Comparison of ENCODE assay signal across 13 cellular contexts in genomic region chr12:51848843-51849735, GRCh38. TPM values are rescaled to one million over a fixed set of nuclear protein-coding genes. Genes with fewer than 3 reads are reported as not detected.
DNase-seq lines count a peak whose midpoint lies in the region; ATAC-seq and TF ChIP-seq lines count a peak whose summit lies in the region.
"Had no signal": no experiment of that assay in that cellular context is flagged by ENCODE, and none has a peak within 500 bp of the region (broad histone marks: within the 10 kb centered on the region; RNA-seq: fewer than 3 reads in every experiment).

No MANE protein-coding gene starts in this region.

- DNase-seq in CD4-positive, alpha-beta T cell: no peak
- peak; percentile 29 for DNase-seq in NOMO-1 treated with DMSO at 0.1 percent for 48 hours (lab: John Stamatoyannopoulos, UW; ENCODE audit: unreplicated experiment)
- DNase-seq in progenitor cell of endocrine pancreas (ENCODE audit: low spot score, unreplicated experiment): peak; percentile 48
- no peak for DNase-seq in dedifferentiated amniotic fluid mesenchymal stem cell (ENCODE audit: extremely low spot score)
- no peak for DNase-seq in middle frontal gyrus (ENCODE audit: extremely low spot score, low spot score)
- DNase-seq in AG20443 (ENCODE audit: low spot score): no peak
- DNase-seq: activated CD4-positive, alpha-beta T cell treated with anti-CD3 and anti-CD28 coated beads, Interleukin-2, amount 10 ng/mL, durations not matched to agents 7 days and 5 days; KBM-7 had no signal

- H3K9me3 Mint-ChIP-seq in CD4-positive, alpha-beta T cell: no peaks in the 10 kb centered on the region
- no peaks in the 10 kb centered on the region for H3K9me3 Mint-ChIP-seq in progenitor cell of endocrine pancreas (ENCODE audit: low read depth)
- H3K9me3 Mint-ChIP-seq: activated CD4-positive, alpha-beta T cell treated with anti-CD3 and anti-CD28 coated beads, Interleukin-2, amount 10 ng/mL, durations not matched to agents 7 days and 5 days; activated naive CD4-positive, alpha-beta T cell treated with anti-CD3 and anti-CD28 coated beads, Interleukin-2, amount 50 U/mL, for 24 hours had no signal

- H3K4me3 Mint-ChIP-seq in CD4-positive, alpha-beta T cell: peak overlapping the region; percentile 20
- peak overlapping the region; percentile 68 for H3K4me3 Mint-ChIP-seq in progenitor cell of endocrine pancreas (ENCODE audit: low read depth)
- H3K4me3 Mint-ChIP-seq: activated CD4-positive, alpha-beta T cell treated with anti-CD3 and anti-CD28 coated beads, Interleukin-2, amount 10 ng/mL, durations not matched to agents 7 days and 5 days; activated naive CD4-positive, alpha-beta T cell treated with anti-CD3 and anti-CD28 coated beads, Interleukin-2, amount 50 U/mL, for 24 hours had no signal

- TF ChIP-seq CTCF in CD4-positive, alpha-beta T cell (IDR thresholded peaks at IDR 0.05): no peak
- TF ChIP-seq CTCF in progenitor cell of endocrine pancreas (IDR thresholded peaks at IDR 0.05; ENCODE audit: unreplicated experiment): peak; percentile 44

- CTCF ChIA-PET in CD4-positive, alpha-beta T cell (lab: Charles Lee): no interaction called here

- peak overlapping the region; percentile 56 for H3K4me3 ChIP-seq in iPS-18c (ENCODE audit: insufficient read depth, low read depth, low read length)

- no peaks in the 10 kb centered on the region for H3K9me3 ChIP-seq in CD4-positive, alpha-beta T cell (ENCODE audit: control insufficient read depth, low read length)
- H3K9me3 ChIP-seq in iPS-18c (ENCODE audit: control insufficient read depth, insufficient read depth, low read length): no peaks in the 10 kb centered on the region

- H3K27me3 ChIP-seq in CD4-positive, alpha-beta T cell (ENCODE audit: control insufficient read depth, insufficient read depth, low read length): peaks cover 40% of the 10 kb centered on the region

- no peak for ATAC-seq in CD4-positive, alpha-beta T cell (ENCODE audit: poor library complexity)
- no peak for ATAC-seq in GM19467 (IDR thresholded peaks at IDR 0.05; ENCODE audit: unreplicated experiment)

- H3K27me3 Mint-ChIP-seq in CD4-positive, alpha-beta T cell: peaks cover 53% of the 10 kb centered on the region
- no peaks in the 10 kb centered on the region for H3K27me3 Mint-ChIP-seq in progenitor cell of endocrine pancreas

- no peak overlapping the region for H3K27ac Mint-ChIP-seq in CD4-positive, alpha-beta T cell
- H3K27ac Mint-ChIP-seq in progenitor cell of endocrine pancreas: peak overlapping the region; percentile 5
- H3K27ac Mint-ChIP-seq: activated CD4-positive, alpha-beta T cell treated with anti-CD3 and anti-CD28 coated beads, Interleukin-2, amount 10 ng/mL, durations not matched to agents 7 days and 5 days; activated naive CD4-positive, alpha-beta T cell treated with anti-CD3 and anti-CD28 coated beads, Interleukin-2, amount 50 U/mL, for 24 hours had no signal

- peaks cover 32% of the 10 kb centered on the region for H3K4me1 Mint-ChIP-seq in CD4-positive, alpha-beta T cell (ENCODE audit: low read depth)
- H3K4me1 Mint-ChIP-seq in progenitor cell of endocrine pancreas (ENCODE audit: low read depth): peaks cover 30% of the 10 kb centered on the region

- intact Hi-C loops in CD4-positive, alpha-beta T cell (cut with DNase I, micrococcal nuclease): no loop called here

- POLR2A ChIA-PET in CD4-positive, alpha-beta T cell (lab: Charles Lee): no interaction called here

- H3K27ac ChIP-seq in CD4-positive, alpha-beta T cell (ENCODE audit: low read depth, low read length): no peak overlapping the region

- no peaks in the 10 kb centered on the region for H3K36me3 Mint-ChIP-seq in CD4-positive, alpha-beta T cell (ENCODE audit: low read depth)
- peaks cover 2% of the 10 kb centered on the region for H3K36me3 Mint-ChIP-seq in progenitor cell of endocrine pancreas (ENCODE audit: insufficient read depth)
- H3K36me3 Mint-ChIP-seq: activated naive CD4-positive, alpha-beta T cell treated with anti-CD3 and anti-CD28 coated beads, Interleukin-2, amount 50 U/mL, for 24 hours had no signal

RNA-seq across cellular contexts. Expression of gene FIGNL2, which starts 0.6 kb away (rescaled TPM):
- total RNA-seq in CD4-positive, alpha-beta T cell: 1 to 10 TPM; 1.2 to 1.3 TPM
- total RNA-seq in progenitor cell of endocrine pancreas: 44.5 and 46.7 TPM in 2 replicates

RNA-seq across cellular contexts. Expression of gene ANKRD33, which starts 38.8 kb away (rescaled TPM):
- total RNA-seq in CD4-positive, alpha-beta T cell: not detected
- total RNA-seq in progenitor cell of endocrine pancreas: 0.14 and 0.44 TPM in 2 replicates
- total RNA-seq: activated CD4-positive, alpha-beta T cell treated with anti-CD3 and anti-CD28 coated beads, Interleukin-2, amount 10 ng/mL, durations not matched to agents 7 days and 5 days; lung microvascular endothelial cell; SK-MEL-5 had no signal

RNA-seq across cellular contexts. Expression of gene ACVRL1, which starts 58.2 kb away (rescaled TPM):
- total RNA-seq in CD4-positive, alpha-beta T cell: not detected
- total RNA-seq in progenitor cell of endocrine pancreas: 0.18 TPM in 1 of 2 replicates, not detected in the other
- total RNA-seq: activated CD4-positive, alpha-beta T cell treated with anti-CD3 and anti-CD28 coated beads, Interleukin-2, amount 10 ng/mL, durations not matched to agents 7 days and 5 days; SK-MEL-5 had no signal

Comparison
In these comparisons a context has a peak if more than half of its experiments do, and no peak if none do; other contexts are left out.
1. DNase-seq: peak in NOMO-1 treated with DMSO at 0.1 percent for 48 hours (single experiment) and progenitor cell of endocrine pancreas (single experiment); none in CD4-positive, alpha-beta T cell (0 of 10), dedifferentiated amniotic fluid mesenchymal stem cell (single experiment), middle frontal gyrus (single experiment) and AG20443 (single experiment).
2. RNA of gene FIGNL2, which starts 0.6 kb away (total RNA-seq): 44.5 to 46.7 TPM in progenitor cell of endocrine pancreas; 1.2 to 1.3 TPM in CD4-positive, alpha-beta T cell; every median in the first group is over 10 times any median in the second.